28 cellular contexts compared by ENCODE assay signal in the genomic region with DNA sequence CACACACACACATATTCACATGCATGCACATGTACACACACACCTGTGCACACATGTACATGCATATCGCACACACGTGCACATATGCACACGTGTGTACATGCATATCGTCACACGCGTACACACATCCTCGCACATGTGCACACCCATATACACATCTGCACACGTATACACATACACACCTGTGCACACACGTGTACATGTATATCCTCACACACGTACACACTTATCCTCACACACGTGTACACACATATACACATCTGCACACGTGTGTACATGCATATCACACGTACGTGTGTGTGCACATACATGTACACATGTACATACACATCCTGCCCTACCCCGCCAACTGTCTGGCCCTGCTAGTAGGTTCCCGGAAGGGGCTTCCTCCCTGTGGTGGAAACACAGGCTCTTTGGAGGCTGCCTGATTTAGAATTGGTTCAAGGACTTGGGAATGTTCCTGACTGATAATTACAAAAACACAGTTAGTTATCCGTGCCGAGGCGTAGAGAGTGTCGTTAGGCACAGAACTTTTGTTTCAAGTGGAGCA. TPM values are rescaled to one million over a fixed set of nuclear protein-coding genes. Genes with fewer than 3 reads are reported as not detected.
DNase-seq lines count a peak whose midpoint lies in the region; ATAC-seq, FAIRE-seq and TF ChIP-seq lines count a peak whose summit lies in the region.
"Had no signal": no experiment of that assay in that cellular context is flagged by ENCODE, and none has a peak within 500 bp of the region (broad histone marks: within the 10 kb centered on the region; RNA-seq: fewer than 3 reads in every experiment).

No MANE protein-coding gene starts in this region.

- H3K4me1 ChIP-seq in prostate gland (replicated peaks): peaks cover 3% of the 10 kb centered on the region
- H3K4me1 ChIP-seq: gastrocnemius medialis, SJCRH30, transverse colon had no signal

- no peaks in the 10 kb centered on the region for H3K9me3 Mint-ChIP-seq in chondrocyte (ENCODE audit: low read depth)
- H3K9me3 Mint-ChIP-seq: stimulated activated effector memory CD8-positive, alpha-beta T cell treated with anti-CD3 and anti-CD28 coated beads, Interleukin-12 subunit alpha, Interleukin-12 subunit beta, amount 100 ng/mL, for 72 hours had no signal

- peaks cover 13% of the 10 kb centered on the region for H3K4me1 Mint-ChIP-seq in chondrocyte (ENCODE audit: low read depth)

- no peaks in the 10 kb centered on the region for H3K9me3 ChIP-seq in prostate gland
- H3K9me3 ChIP-seq: BLaER1, gastrocnemius medialis, SJCRH30, transverse colon had no signal

- H3K27ac ChIP-seq in prostate gland: no peak overlapping the region
- H3K27ac ChIP-seq: BLaER1, gastrocnemius medialis, SJCRH30, transverse colon had no signal

- H3K27me3 Mint-ChIP-seq in chondrocyte (ENCODE audit: low read depth): no peaks in the 10 kb centered on the region
- H3K27me3 Mint-ChIP-seq: IgD-negative memory B cell had no signal

- intact Hi-C loops in left ventricle myocardium superior (cut with micrococcal nuclease) (no loop called here), posterior vena cava (cut with DNase I) (no loop called here), prostate gland (cut with DNase I) (no loop called here)

- DNase-seq in HTR-8/SVneo (ENCODE audit: insufficient read length, low spot score) (no peak), chondrocyte (ENCODE audit: low spot score) (peak; percentile 49), left ventricle myocardium superior (no peak), posterior vena cava (ENCODE audit: low spot score) (peak; percentile 66), cerebellar nuclear complex (lab: John Stamatoyannopoulos, UW) (no peak), prostate gland (ENCODE audit: low spot score) (no peak), Kasumi-1 (lab: John Stamatoyannopoulos, UW) (no peak)
- DNase-seq: activated CD4-positive, alpha-beta T cell treated with anti-CD3 and anti-CD28 coated beads, Interleukin-2, amount 50 U/mL, for 1 hour; activated CD4-positive, CD25-positive, alpha-beta regulatory T cell; activated gamma-delta T cell treated with Interleukin-2 at 50 U/mL for 16 hours; activated T-cell treated with anti-CD3 and anti-CD28 coated beads, Interleukin-2, amount 50 U/mL, for 1 hour; DMS153; hippocampal formation; NCI-H1048; NCI-H1694 treated with DMSO at 0.1 percent for 48 hours; NCI-H446 treated with DMSO at 0.1 percent for 48 hours; NCI-H82; SJCRH30; stimulated activated CD4-positive, alpha-beta T cell treated with anti-CD3 and anti-CD28 coated beads, Interleukin-15, amount 100 ng/mL, for 24 hours; SW 1271; transverse colon had no signal

- peak overlapping the region; percentile 57 for H3K27ac Mint-ChIP-seq in chondrocyte (ENCODE audit: unreplicated experiment)
- H3K27ac Mint-ChIP-seq: IgD-negative memory B cell; stimulated activated effector memory CD8-positive, alpha-beta T cell treated with anti-CD3 and anti-CD28 coated beads, Interleukin-12 subunit alpha, Interleukin-12 subunit beta, amount 100 ng/mL, for 72 hours had no signal

- H3K27me3 ChIP-seq in prostate gland (replicated peaks; ENCODE audit: insufficient read depth): no peaks in the 10 kb centered on the region
- H3K27me3 ChIP-seq: BLaER1, gastrocnemius medialis, SJCRH30, transverse colon had no signal

- no peak for TF ChIP-seq POLR2A in prostate gland (IDR thresholded peaks at IDR 0.05)

- TF ChIP-seq CTCF in chondrocyte (IDR thresholded peaks at IDR 0.05): no peak
- no peak for TF ChIP-seq CTCF in prostate gland (IDR thresholded peaks at IDR 0.05)

- H3K4me3 Mint-ChIP-seq in chondrocyte (ENCODE audit: unreplicated experiment): no peak overlapping the region
- H3K4me3 Mint-ChIP-seq: IgD-negative memory B cell; stimulated activated effector memory CD8-positive, alpha-beta T cell treated with anti-CD3 and anti-CD28 coated beads, Interleukin-12 subunit alpha, Interleukin-12 subunit beta, amount 100 ng/mL, for 72 hours had no signal

- peaks cover 5 to 11% of the 10 kb centered on the region in 2 donors for H3K36me3 ChIP-seq in prostate gland
- H3K36me3 ChIP-seq: SJCRH30 had no signal

- peak; percentile 76 for ATAC-seq in left ventricle myocardium superior
- ATAC-seq in GM21825 (IDR thresholded peaks at IDR 0.05; ENCODE audit: unreplicated experiment): no peak
- ATAC-seq: gastrocnemius medialis; stimulated activated effector memory CD8-positive, alpha-beta T cell treated with anti-CD3 and anti-CD28 coated beads, Interleukin-12 subunit alpha, Interleukin-12 subunit beta, amount 100 ng/mL, for 72 hours had no signal

- H3K4me3 ChIP-seq in prostate gland: no peak overlapping the region
- H3K4me3 ChIP-seq: BLaER1, gastrocnemius medialis, SJCRH30, transverse colon had no signal

- FAIRE-seq in HTR-8/SVneo (lab: Jason Lieb, UNC): peak; percentile 99
- FAIRE-seq: endothelial cell of umbilical vein, RCC 7860 had no signal

- peaks cover 10% of the 10 kb centered on the region for H3K36me3 Mint-ChIP-seq in chondrocyte (ENCODE audit: low read depth)

- 90% methylated on average over 20 of the region's 20 CpGs for WGBS in prostate gland

RNA-seq across cellular contexts. Expression of a gene that starts 18.4 kb away (rescaled TPM):
- 7.7 to 8.6 TPM (median 7.9 TPM) in 3 replicates for total RNA-seq in chondrocyte
- 16.5 TPM for total RNA-seq in left ventricle myocardium superior
- 10 to 100 TPM; 10.1 TPM for total RNA-seq in posterior vena cava
- 10 to 100 TPM; 20.2 to 44.8 TPM for total RNA-seq in prostate gland

RNA-seq across cellular contexts. Expression of a gene that starts 19.0 kb away (rescaled TPM):
- total RNA-seq in chondrocyte (15.3 to 23.2 TPM (median 16.6 TPM) in 3 replicates), left ventricle myocardium superior (22.8 TPM), posterior vena cava (10 to 100 TPM; 12.6 to 16.9 TPM), prostate gland (10 to 100 TPM; 30.8 to 52.0 TPM)

Comparison
In these comparisons a context has a peak if more than half of its experiments do, and no peak if none do; other contexts are left out.
1. DNase-seq: peak in chondrocyte (single experiment) and posterior vena cava (single experiment); none in HTR-8/SVneo (single experiment), left ventricle myocardium superior (single experiment), cerebellar nuclear complex (0 of 2), prostate gland (single experiment) and Kasumi-1 (0 of 2).